29 cellular contexts compared by ENCODE assay signal in the genomic region with DNA sequence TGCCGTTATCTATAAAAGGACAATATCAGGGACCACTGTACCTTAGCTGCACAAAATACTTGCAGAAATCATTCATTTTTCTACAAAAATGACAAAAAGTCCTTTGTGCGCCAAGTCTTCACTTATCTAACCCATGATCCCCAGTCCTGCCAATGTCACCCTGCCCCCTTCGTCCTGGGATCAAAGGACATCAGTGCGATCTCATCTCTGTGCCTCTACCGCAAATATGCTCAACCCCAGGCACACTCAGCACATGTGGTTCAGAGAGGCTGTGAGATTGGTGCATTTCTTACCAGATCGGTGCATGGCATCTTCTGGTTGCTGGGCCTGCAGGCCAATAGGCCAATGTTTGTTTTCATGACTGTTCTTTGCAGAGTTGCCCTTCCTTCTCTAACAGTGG.
"Had no signal": no experiment of that assay in that cellular context is flagged by ENCODE, and none has a peak within 500 bp of the region (broad histone marks: within the 10 kb centered on the region; RNA-seq: fewer than 3 reads in every experiment).

No MANE protein-coding gene starts in this region.

- FAIRE-seq: TTC549 had no signal

- H3K4me1 ChIP-seq: body of pancreas, gastrocnemius medialis had no signal

- H3K9me3 ChIP-seq: body of pancreas, esophagus muscularis mucosa, gastrocnemius medialis, heart left ventricle had no signal

- H3K36me3 ChIP-seq: cardiac muscle cell, gastrocnemius medialis had no signal

- H3K27me3 ChIP-seq: body of pancreas, esophagus muscularis mucosa, gastrocnemius medialis, heart left ventricle had no signal

- ATAC-seq: activated T-cell treated with anti-CD3 and anti-CD28 coated beads, Interleukin-2, amount 50 U/mL, for 72 hours; body of pancreas; effector memory CD8-positive, alpha-beta T cell; foreskin keratinocyte; gastrocnemius medialis; heart left ventricle; WTC11 had no signal

- DNase-seq: activated CD4-positive, alpha-beta memory T cell treated with anti-CD3 and anti-CD28 coated beads, Interleukin-2, amount 10 ng/mL, durations not matched to agents 7 days and 5 days; activated CD4-positive, alpha-beta T cell treated with anti-CD3 and anti-CD28 coated beads for 1 hour; activated CD4-positive, alpha-beta T cell treated with anti-CD3 and anti-CD28 coated beads for 4 hours; activated CD4-positive, alpha-beta T cell treated with anti-CD3 and anti-CD28 coated beads, Interleukin-2, amount 10 ng/mL, durations not matched to agents 7 days and 5 days; activated CD4-positive, alpha-beta T cell treated with anti-CD3 and anti-CD28 coated beads, Interleukin-2, amount 50 U/mL, for 4 hours; activated CD8-positive, alpha-beta memory T cell treated with anti-CD3 and anti-CD28 coated beads, Interleukin-2, amount 50 U/mL, for 48 hours; activated gamma-delta T cell; activated naive CD4-positive, alpha-beta T cell; activated naive CD4-positive, alpha-beta T cell treated with anti-CD3 and anti-CD28 coated beads, Interleukin-2, amount 50 U/mL, for 16 hours; activated T-cell treated with anti-CD3 and anti-CD28 coated beads for 4 hours; activated T-cell treated with anti-CD3 and anti-CD28 coated beads, Interleukin-2, amount 50 U/mL, for 24 hours; activated T-cell treated with anti-CD3 and anti-CD28 coated beads, Interleukin-2, amount 50 U/mL, for 72 hours; amniotic stem cell; anterior cingulate cortex; body of pancreas; effector CD4-positive, alpha-beta T cell; effector memory CD8-positive, alpha-beta T cell; erythroblast; foreskin keratinocyte; gastrocnemius medialis; glutamatergic neuron; heart left ventricle; T-helper 2 cell had no signal

- H3K4me3 ChIP-seq: body of pancreas, cardiac muscle cell, coronary artery, esophagus muscularis mucosa, gastrocnemius medialis, heart left ventricle had no signal

- H3K27ac ChIP-seq: body of pancreas, cardiac muscle cell, coronary artery, esophagus muscularis mucosa, foreskin keratinocyte, gastrocnemius medialis, heart left ventricle, VCaP had no signal
